Comparison of ENCODE assay signal across 1 cellular context in genomic region chr7:151017370-151017952, GRCh38.
TF ChIP-seq lines count a peak whose summit lies in the region.

No MANE protein-coding gene starts in this region.

TF ChIP-seq in GM23338, 12 proteins besides CTCF, POLR2A, EP300 and RAD21 (continued from another document):
- TF ChIP-seq, protein P1, sequence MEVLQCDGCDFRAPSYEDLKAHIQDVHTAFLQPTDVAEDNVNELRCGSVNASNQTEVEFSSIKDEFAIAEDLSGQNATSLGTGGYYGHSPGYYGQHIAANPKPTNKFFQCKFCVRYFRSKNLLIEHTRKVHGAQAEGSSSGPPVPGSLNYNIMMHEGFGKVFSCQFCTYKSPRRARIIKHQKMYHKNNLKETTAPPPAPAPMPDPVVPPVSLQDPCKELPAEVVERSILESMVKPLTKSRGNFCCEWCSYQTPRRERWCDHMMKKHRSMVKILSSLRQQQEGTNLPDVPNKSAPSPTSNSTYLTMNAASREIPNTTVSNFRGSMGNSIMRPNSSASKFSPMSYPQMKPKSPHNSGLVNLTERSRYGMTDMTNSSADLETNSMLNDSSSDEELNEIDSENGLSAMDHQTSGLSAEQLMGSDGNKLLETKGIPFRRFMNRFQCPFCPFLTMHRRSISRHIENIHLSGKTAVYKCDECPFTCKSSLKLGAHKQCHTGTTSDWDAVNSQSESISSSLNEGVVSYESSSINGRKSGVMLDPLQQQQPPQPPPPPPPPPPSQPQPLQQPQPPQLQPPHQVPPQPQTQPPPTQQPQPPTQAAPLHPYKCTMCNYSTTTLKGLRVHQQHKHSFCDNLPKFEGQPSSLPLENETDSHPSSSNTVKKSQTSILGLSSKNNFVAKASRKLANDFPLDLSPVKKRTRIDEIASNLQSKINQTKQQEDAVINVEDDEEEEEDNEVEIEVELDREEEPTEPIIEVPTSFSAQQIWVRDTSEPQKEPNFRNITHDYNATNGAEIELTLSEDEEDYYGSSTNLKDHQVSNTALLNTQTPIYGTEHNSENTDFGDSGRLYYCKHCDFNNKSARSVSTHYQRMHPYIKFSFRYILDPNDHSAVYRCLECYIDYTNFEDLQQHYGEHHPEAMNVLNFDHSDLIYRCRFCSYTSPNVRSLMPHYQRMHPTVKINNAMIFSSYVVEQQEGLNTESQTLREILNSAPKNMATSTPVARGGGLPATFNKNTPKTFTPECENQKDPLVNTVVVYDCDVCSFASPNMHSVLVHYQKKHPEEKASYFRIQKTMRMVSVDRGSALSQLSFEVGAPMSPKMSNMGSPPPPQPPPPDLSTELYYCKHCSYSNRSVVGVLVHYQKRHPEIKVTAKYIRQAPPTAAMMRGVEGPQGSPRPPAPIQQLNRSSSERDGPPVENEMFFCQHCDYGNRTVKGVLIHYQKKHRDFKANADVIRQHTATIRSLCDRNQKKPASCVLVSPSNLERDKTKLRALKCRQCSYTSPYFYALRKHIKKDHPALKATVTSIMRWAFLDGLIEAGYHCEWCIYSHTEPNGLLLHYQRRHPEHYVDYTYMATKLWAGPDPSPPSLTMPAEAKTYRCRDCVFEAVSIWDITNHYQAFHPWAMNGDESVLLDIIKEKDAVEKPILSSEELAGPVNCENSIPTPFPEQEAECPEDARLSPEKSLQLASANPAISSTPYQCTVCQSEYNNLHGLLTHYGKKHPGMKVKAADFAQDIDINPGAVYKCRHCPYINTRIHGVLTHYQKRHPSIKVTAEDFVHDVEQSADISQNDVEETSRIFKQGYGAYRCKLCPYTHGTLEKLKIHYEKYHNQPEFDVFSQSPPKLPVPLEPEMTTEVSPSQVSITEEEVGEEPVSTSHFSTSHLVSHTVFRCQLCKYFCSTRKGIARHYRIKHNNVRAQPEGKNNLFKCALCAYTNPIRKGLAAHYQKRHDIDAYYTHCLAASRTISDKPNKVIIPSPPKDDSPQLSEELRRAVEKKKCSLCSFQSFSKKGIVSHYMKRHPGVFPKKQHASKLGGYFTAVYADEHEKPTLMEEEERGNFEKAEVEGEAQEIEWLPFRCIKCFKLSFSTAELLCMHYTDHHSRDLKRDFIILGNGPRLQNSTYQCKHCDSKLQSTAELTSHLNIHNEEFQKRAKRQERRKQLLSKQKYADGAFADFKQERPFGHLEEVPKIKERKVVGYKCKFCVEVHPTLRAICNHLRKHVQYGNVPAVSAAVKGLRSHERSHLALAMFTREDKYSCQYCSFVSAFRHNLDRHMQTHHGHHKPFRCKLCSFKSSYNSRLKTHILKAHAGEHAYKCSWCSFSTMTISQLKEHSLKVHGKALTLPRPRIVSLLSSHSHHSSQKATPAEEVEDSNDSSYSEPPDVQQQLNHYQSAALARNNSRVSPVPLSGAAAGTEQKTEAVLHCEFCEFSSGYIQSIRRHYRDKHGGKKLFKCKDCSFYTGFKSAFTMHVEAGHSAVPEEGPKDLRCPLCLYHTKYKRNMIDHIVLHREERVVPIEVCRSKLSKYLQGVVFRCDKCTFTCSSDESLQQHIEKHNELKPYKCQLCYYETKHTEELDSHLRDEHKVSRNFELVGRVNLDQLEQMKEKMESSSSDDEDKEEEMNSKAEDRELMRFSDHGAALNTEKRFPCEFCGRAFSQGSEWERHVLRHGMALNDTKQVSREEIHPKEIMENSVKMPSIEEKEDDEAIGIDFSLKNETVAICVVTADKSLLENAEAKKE (CRISPR knock-in tag; IDR thresholded peaks at IDR 0.05): no peak
- TF ChIP-seq NANOG (IDR thresholded peaks at IDR 0.05; ENCODE audit: borderline replicate concordance) (no peak), EZH2 (IDR thresholded peaks at IDR 0.05; ENCODE audit: low read depth, unreplicated experiment) (no peak)
- TF ChIP-seq, protein P2, sequence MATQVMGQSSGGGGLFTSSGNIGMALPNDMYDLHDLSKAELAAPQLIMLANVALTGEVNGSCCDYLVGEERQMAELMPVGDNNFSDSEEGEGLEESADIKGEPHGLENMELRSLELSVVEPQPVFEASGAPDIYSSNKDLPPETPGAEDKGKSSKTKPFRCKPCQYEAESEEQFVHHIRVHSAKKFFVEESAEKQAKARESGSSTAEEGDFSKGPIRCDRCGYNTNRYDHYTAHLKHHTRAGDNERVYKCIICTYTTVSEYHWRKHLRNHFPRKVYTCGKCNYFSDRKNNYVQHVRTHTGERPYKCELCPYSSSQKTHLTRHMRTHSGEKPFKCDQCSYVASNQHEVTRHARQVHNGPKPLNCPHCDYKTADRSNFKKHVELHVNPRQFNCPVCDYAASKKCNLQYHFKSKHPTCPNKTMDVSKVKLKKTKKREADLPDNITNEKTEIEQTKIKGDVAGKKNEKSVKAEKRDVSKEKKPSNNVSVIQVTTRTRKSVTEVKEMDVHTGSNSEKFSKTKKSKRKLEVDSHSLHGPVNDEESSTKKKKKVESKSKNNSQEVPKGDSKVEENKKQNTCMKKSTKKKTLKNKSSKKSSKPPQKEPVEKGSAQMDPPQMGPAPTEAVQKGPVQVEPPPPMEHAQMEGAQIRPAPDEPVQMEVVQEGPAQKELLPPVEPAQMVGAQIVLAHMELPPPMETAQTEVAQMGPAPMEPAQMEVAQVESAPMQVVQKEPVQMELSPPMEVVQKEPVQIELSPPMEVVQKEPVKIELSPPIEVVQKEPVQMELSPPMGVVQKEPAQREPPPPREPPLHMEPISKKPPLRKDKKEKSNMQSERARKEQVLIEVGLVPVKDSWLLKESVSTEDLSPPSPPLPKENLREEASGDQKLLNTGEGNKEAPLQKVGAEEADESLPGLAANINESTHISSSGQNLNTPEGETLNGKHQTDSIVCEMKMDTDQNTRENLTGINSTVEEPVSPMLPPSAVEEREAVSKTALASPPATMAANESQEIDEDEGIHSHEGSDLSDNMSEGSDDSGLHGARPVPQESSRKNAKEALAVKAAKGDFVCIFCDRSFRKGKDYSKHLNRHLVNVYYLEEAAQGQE (IDR thresholded peaks at IDR 0.05; ENCODE audit: unreplicated experiment): no peak
